ENCODE assay signal across 1 cellular context in genomic region chr3:77051927-77052542, GRCh38.
TF ChIP-seq lines count a peak whose summit lies in the region.

No MANE protein-coding gene starts in this region.

TF ChIP-seq in SK-N-SH treated with all-trans-retinoic acid at 6 μM for 48 hours, 23 proteins besides CTCF, POLR2A, EP300 and RAD21 (continued from another document):
- no peak for TF ChIP-seq TSHZ2 (CRISPR knock-in tag; IDR thresholded peaks at IDR 0.05)
